ENCODE assay signal across 8 cellular contexts in genomic region chr6:113858605-113859348, GRCh38. TPM values are rescaled to one million over a fixed set of nuclear protein-coding genes. Genes with fewer than 3 reads are reported as not detected.
DNase-seq lines count a peak whose midpoint lies in the region; ATAC-seq and TF ChIP-seq lines count a peak whose summit lies in the region.

No MANE protein-coding gene starts in this region.

- H3K4me1 Mint-ChIP-seq in activated CD4-positive, alpha-beta T cell treated with anti-CD3 and anti-CD28 coated beads, Interleukin-2, amount 10 ng/mL, durations not matched to agents 24 days and 14 days = peaks cover 17% of the 10 kb centered on the region

- DNase-seq in Ammon's horn (ENCODE audit: low spot score) = peak; percentile 86
- DNase-seq in NCI-H446 (lab: John Stamatoyannopoulos, UW) = peak; percentile 78 to 90
- DNase-seq in activated CD4-positive, alpha-beta T cell treated with anti-CD3 and anti-CD28 coated beads, Interleukin-2, amount 10 ng/mL, durations not matched to agents 24 days and 14 days = peak; percentile 94
- DNase-seq in coronary artery (ENCODE audit: low spot score) = peak; percentile 87
- DNase-seq in left lung = peak; percentile 89 to 98
- peak; percentile 73 to 82 for DNase-seq in stimulated activated CD4-positive, alpha-beta T cell treated with anti-CD3 and anti-CD28 coated beads, Interleukin-2, amount 100 ng/mL, for 48 hours

- no peaks in the 10 kb centered on the region for H3K9me3 ChIP-seq in left lung

- intact Hi-C loops in activated CD4-positive, alpha-beta T cell treated with anti-CD3 and anti-CD28 coated beads, Interleukin-2, amount 10 ng/mL, durations not matched to agents 24 days and 14 days (cut with micrococcal nuclease) = loop anchor here (1.0 to 5.0 kb wide), 3 partner anchors 226 to 1678 kb away; no protein-coding TSS in a partner anchor
- intact Hi-C loops in left lung (cut with DNase I) = no loop called here

- ATAC-seq in GM19035 (IDR thresholded peaks at IDR 0.05; ENCODE audit: unreplicated experiment) = peak; percentile 76
- ATAC-seq in HG03280 (IDR thresholded peaks at IDR 0.05; ENCODE audit: unreplicated experiment) = peak; percentile 79
- peak; percentile 92 for ATAC-seq in left lung

- H3K9me3 Mint-ChIP-seq in activated CD4-positive, alpha-beta T cell treated with anti-CD3 and anti-CD28 coated beads, Interleukin-2, amount 10 ng/mL, durations not matched to agents 24 days and 14 days = peaks cover 13% of the 10 kb centered on the region

- peak overlapping the region; percentile 67 for H3K4me3 Mint-ChIP-seq in activated CD4-positive, alpha-beta T cell treated with anti-CD3 and anti-CD28 coated beads, Interleukin-2, amount 10 ng/mL, durations not matched to agents 24 days and 14 days

- H3K27me3 Mint-ChIP-seq in activated CD4-positive, alpha-beta T cell treated with anti-CD3 and anti-CD28 coated beads, Interleukin-2, amount 10 ng/mL, durations not matched to agents 24 days and 14 days = peaks cover 42% of the 10 kb centered on the region

- peak overlapping the region; percentile 42 for H3K27ac Mint-ChIP-seq in activated CD4-positive, alpha-beta T cell treated with anti-CD3 and anti-CD28 coated beads, Interleukin-2, amount 10 ng/mL, durations not matched to agents 24 days and 14 days

- TF ChIP-seq CTCF in coronary artery (IDR thresholded peaks at IDR 0.05) (peak; percentile 98), left lung (IDR thresholded peaks at IDR 0.05) (peak; percentile 97)

- peaks cover 0 to 49% of the 10 kb centered on the region in 2 donors for H3K27me3 ChIP-seq in left lung

- H3K36me3 ChIP-seq in left lung = peaks cover 0 to 5% of the 10 kb centered on the region in 2 donors

- H3K27ac ChIP-seq in coronary artery = peak overlapping the region; percentile 89 to 95
- H3K27ac ChIP-seq in left lung = peak overlapping the region; percentile 97 to 98

- H3K36me3 Mint-ChIP-seq in activated CD4-positive, alpha-beta T cell treated with anti-CD3 and anti-CD28 coated beads, Interleukin-2, amount 10 ng/mL, durations not matched to agents 24 days and 14 days (ENCODE audit: low read depth) = peaks cover 1% of the 10 kb centered on the region

- H3K4me3 ChIP-seq in coronary artery (peak overlapping the region; percentile 86), left lung (peak overlapping the region; percentile 73 to 82)

- peaks cover 0 to 53% of the 10 kb centered on the region in 2 donors for H3K4me1 ChIP-seq in left lung

RNA-seq across cellular contexts. Expression of gene MARCKS, which starts 1.6 kb away (rescaled TPM):
- total RNA-seq in activated CD4-positive, alpha-beta T cell treated with anti-CD3 and anti-CD28 coated beads, Interleukin-2, amount 10 ng/mL, durations not matched to agents 24 days and 14 days = 0.05 TPM in 1 of 2 replicates, not detected in the other
- total RNA-seq in left lung = 100 to 1,000 TPM; 102 to 118 TPM

Comparison
In these comparisons a context has a peak if more than half of its experiments do, and no peak if none do; other contexts are left out.
1. Peak in every context shown above with its lines: DNase-seq, ATAC-seq, H3K4me3 ChIP-seq and H3K27ac ChIP-seq.
2. RNA of gene MARCKS, which starts 1.6 kb away (total RNA-seq): 102 to 118 TPM in left lung; 0.05 TPM in activated CD4-positive, alpha-beta T cell treated with anti-CD3 and anti-CD28 coated beads, Interleukin-2, amount 10 ng/mL, durations not matched to agents 24 days and 14 days; every median in the first group is over 10 times any median in the second.